8 cellular contexts compared by ENCODE assay signal in genomic region chr2:191691016-191691725, GRCh38. TPM values are rescaled to one million over a fixed set of nuclear protein-coding genes. Genes with fewer than 3 reads are reported as not detected.
A peak's percentile ranks its signal among the peaks of the same experiment; 100 is the strongest.
DNase-seq lines count a peak whose midpoint lies in the region; ATAC-seq and TF ChIP-seq lines count a peak whose summit lies in the region.

No MANE protein-coding gene starts in this region.

- H3K4me1 ChIP-seq in esophagus squamous epithelium: peaks cover 0 to 47% (median 21%) of the 10 kb centered on the region in 3 donors

- H3K9me3 ChIP-seq in esophagus squamous epithelium: no peaks in the 10 kb centered on the region
- H3K9me3 ChIP-seq in neural cell (ENCODE audit: low read length): no peaks in the 10 kb centered on the region

- no peak for TF ChIP-seq POLR2A in esophagus squamous epithelium (IDR thresholded peaks at IDR 0.05)

- H3K4me3 ChIP-seq in esophagus squamous epithelium: no peak overlapping the region
- H3K4me3 ChIP-seq in neural cell (ENCODE audit: low read length): no peak overlapping the region

- 12 to 21% methylated on average over 5 of the region's 5 CpGs for WGBS in esophagus squamous epithelium, 2 donors

- H3K27ac ChIP-seq in esophagus squamous epithelium: no peak overlapping the region
- H3K27ac ChIP-seq in neural cell (ENCODE audit: low read length): no peak overlapping the region

- TF ChIP-seq RAD21 in neural cell (conservative IDR thresholded peaks at IDR 0.05): peak; percentile 66

- no peak overlapping the region for H3K4me2 ChIP-seq in neural cell (ENCODE audit: low read length)

- H2AFZ ChIP-seq in neural cell (ENCODE audit: low read depth, low read length): no peak overlapping the region

- H3K27me3 ChIP-seq in esophagus squamous epithelium (no peaks in the 10 kb centered on the region), neural cell (ENCODE audit: insufficient read depth, low read depth, low read length) (no peaks in the 10 kb centered on the region)

- no peak overlapping the region for H3K9ac ChIP-seq in neural cell (ENCODE audit: low read length)

- TF ChIP-seq EP300 in neural cell (conservative IDR thresholded peaks at IDR 0.05; ENCODE audit: poor library complexity, severe bottlenecking): no peak

- intact Hi-C loops in esophagus squamous epithelium (cut with DNase I): loop anchor here (5.0 kb wide), 1 partner anchor 124 kb away; no protein-coding TSS in a partner anchor

- no peaks in the 10 kb centered on the region for H4K20me1 ChIP-seq in neural cell (ENCODE audit: insufficient read depth)

- no peaks in the 10 kb centered on the region for H3K9me2 ChIP-seq in neural cell (ENCODE audit: insufficient read depth, low read length)

- ATAC-seq in GM18861 (IDR thresholded peaks at IDR 0.05; ENCODE audit: unreplicated experiment): peak; percentile 81
- peak; percentile 67 for ATAC-seq in HG03025 (IDR thresholded peaks at IDR 0.05; ENCODE audit: low FRiP score, unreplicated experiment)

- DNase-seq in COLO829 (ENCODE audit: low spot score): peak; percentile 88
- DNase-seq in NCI-H345 (lab: John Stamatoyannopoulos, UW): peak; percentile 60
- peak; percentile 54 for DNase-seq in activated CD4-positive, alpha-beta T cell treated with anti-CD3 and anti-CD28 coated beads for 48 hours
- DNase-seq in esophagus squamous epithelium (lab: John Stamatoyannopoulos, UW): no peak
- no peak for DNase-seq in activated effector memory CD4-positive, alpha-beta T cell treated with Interleukin-2 at 50 U/mL for 16 hours

- H3F3A ChIP-seq in neural cell (ENCODE audit: insufficient read depth, low read length, poor library complexity, severe bottlenecking): no peaks in the 10 kb centered on the region

- H3K36me3 ChIP-seq in esophagus squamous epithelium (peaks cover 0 to 22% (median 0%) of the 10 kb centered on the region in 3 donors), neural cell (ENCODE audit: insufficient read depth, low read length) (no peaks in the 10 kb centered on the region)

- TF ChIP-seq CTCF in esophagus squamous epithelium (IDR thresholded peaks at IDR 0.05) (peak; percentile 61 to 87 (median 72)), neural cell (IDR thresholded peaks at IDR 0.05; ENCODE audit: poor library complexity, severe bottlenecking) (peak; percentile 72)

- H3K79me2 ChIP-seq in neural cell (replicated peaks; ENCODE audit: insufficient read depth, low read length): no peaks in the 10 kb centered on the region

TF ChIP-seq in neural cell, 6 proteins besides CTCF, POLR2A, EP300 and RAD21:
- TF ChIP-seq REST (IDR thresholded peaks at IDR 0.05; ENCODE audit: borderline replicate concordance) (no peak), TAF1 (IDR thresholded peaks at IDR 0.05; ENCODE audit: low read depth) (no peak), SMC3 (conservative IDR thresholded peaks at IDR 0.05; ENCODE audit: poor library complexity) (peak; percentile 70)

RNA-seq across cellular contexts. Expression of gene NABP1, which starts 13.2 kb away (rescaled TPM):
- total RNA-seq in esophagus squamous epithelium: 10 to 100 TPM; 13.8 to 50.3 (median 23.9) TPM
- polyA plus RNA-seq in neural cell: 1.5 and 2.5 TPM in 2 replicates
- 0.97 and 1.2 TPM in 2 replicates for polyA minus RNA-seq in neural cell

Comparison
In these comparisons a context has a peak if more than half of its experiments do, and no peak if none do; other contexts are left out.
1. DNase-seq: peak in COLO829 (single experiment), NCI-H345 (single experiment) and activated CD4-positive, alpha-beta T cell treated with anti-CD3 and anti-CD28 coated beads for 48 hours (single experiment); none in esophagus squamous epithelium (single experiment) and activated effector memory CD4-positive, alpha-beta T cell treated with Interleukin-2 at 50 U/mL for 16 hours (single experiment).